1 cellular context compared by ENCODE assay signal in genomic region chr9:72441296-72442211, GRCh38.
TF ChIP-seq lines count a peak whose summit lies in the region.

No MANE protein-coding gene starts in this region.

TF ChIP-seq in SK-N-SH treated with all-trans-retinoic acid at 6 μM for 48 hours, 23 proteins besides CTCF, POLR2A, EP300 and RAD21 (continued from another document):
- TF ChIP-seq ISL1 (CRISPR knock-in tag; IDR thresholded peaks at IDR 0.05), result no peak
- no peak for TF ChIP-seq TOX (CRISPR knock-in tag; IDR thresholded peaks at IDR 0.05; ENCODE audit: borderline replicate concordance)
- TF ChIP-seq ZNF70 (CRISPR knock-in tag; IDR thresholded peaks at IDR 0.05), result no peak
- TF ChIP-seq SNAI2 (CRISPR knock-in tag; IDR thresholded peaks at IDR 0.05), result no peak
- no peak for TF ChIP-seq PPARA (CRISPR knock-in tag; IDR thresholded peaks at IDR 0.05; ENCODE audit: borderline replicate concordance)
- TF ChIP-seq BACH2 (CRISPR knock-in tag; IDR thresholded peaks at IDR 0.05; ENCODE audit: borderline replicate concordance), result no peak
- TF ChIP-seq CSRNP3 (CRISPR knock-in tag; IDR thresholded peaks at IDR 0.05), result no peak
- TF ChIP-seq ZNF8 (CRISPR knock-in tag; IDR thresholded peaks at IDR 0.05), result no peak
- no peak for TF ChIP-seq ZNF565 (CRISPR knock-in tag; conservative IDR thresholded peaks at IDR 0.05; ENCODE audit: low read depth)
- no peak for TF ChIP-seq CSDC2 (CRISPR knock-in tag; IDR thresholded peaks at IDR 0.05)
- no peak for TF ChIP-seq OSR1 (CRISPR knock-in tag; IDR thresholded peaks at IDR 0.05)
